Comparison of ENCODE assay signal across 11 cellular contexts in the genomic region with DNA sequence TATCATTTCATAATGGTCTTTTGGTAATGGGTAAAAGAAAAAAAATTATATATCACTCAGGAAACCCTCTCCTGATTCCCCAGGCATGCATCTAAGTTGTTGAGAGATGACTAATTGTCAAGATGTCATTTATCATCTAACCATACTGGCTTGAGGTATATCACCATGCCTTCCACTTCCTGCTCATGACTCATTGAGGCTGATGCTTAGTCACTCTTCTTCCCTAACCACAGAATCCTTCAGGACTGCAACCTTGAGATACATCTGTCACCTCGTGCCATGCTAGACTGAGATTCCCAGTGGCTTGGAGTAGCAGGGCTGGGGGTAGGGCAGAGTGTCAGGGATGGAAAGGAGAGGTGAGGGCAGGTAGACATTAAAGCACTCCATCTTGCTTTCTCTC.
DNase-seq lines count a peak whose midpoint lies in the region; ATAC-seq and TF ChIP-seq lines count a peak whose summit lies in the region.
"Had no signal": no experiment of that assay in that cellular context is flagged by ENCODE, and none has a peak within 500 bp of the region (broad histone marks: within the 10 kb centered on the region; RNA-seq: fewer than 3 reads in every experiment).

No MANE protein-coding gene starts in this region.

- no peaks in the 10 kb centered on the region for H3K36me3 Mint-ChIP-seq in naive thymus-derived CD4-positive, alpha-beta T cell
- H3K36me3 Mint-ChIP-seq: activated naive CD8-positive, alpha-beta T cell treated with anti-CD3 and anti-CD28 coated beads, Interleukin-2, amount 10 ng/mL, durations not matched to agents 7 days and 5 days; memory B cell had no signal

- no TSS peak for BruUV-seq in PC-3 (replicated peaks; lab: Mats Ljungman, UMichigan)

- ATAC-seq in HG02610 (IDR thresholded peaks at IDR 0.05; ENCODE audit: unreplicated experiment) (peak; percentile 50), PC-3 (peak; percentile 99), mucosa of descending colon (no peak)
- no peak for ATAC-seq in naive thymus-derived CD4-positive, alpha-beta T cell
- ATAC-seq: Right ventricle myocardium inferior had no signal

- H3K27me3 ChIP-seq in PC-3 (ENCODE audit: low read length) (no peaks in the 10 kb centered on the region), transverse colon (no peaks in the 10 kb centered on the region)
- no peaks in the 10 kb centered on the region for H3K27me3 ChIP-seq in naive thymus-derived CD4-positive, alpha-beta T cell (ENCODE audit: control insufficient read depth in 2 of 2, insufficient read depth in 2 of 2, low read length in 2 of 2)

- H3K4me3 Mint-ChIP-seq in naive thymus-derived CD4-positive, alpha-beta T cell = no peak overlapping the region
- H3K4me3 Mint-ChIP-seq: activated naive CD8-positive, alpha-beta T cell treated with anti-CD3 and anti-CD28 coated beads, Interleukin-2, amount 10 ng/mL, durations not matched to agents 7 days and 5 days; memory B cell had no signal

- in situ Hi-C loops in transverse colon (cut with MboI; ENCODE audit: low pct_ligation_motif_present in 1 of 4, low pct_unique_long_range_greater_than_20kb in 1 of 4, low sequenced_read_pairs in 3 of 4) = no loop called here

- H3K4me1 Mint-ChIP-seq in naive thymus-derived CD4-positive, alpha-beta T cell = no peaks in the 10 kb centered on the region
- H3K4me1 Mint-ChIP-seq: memory B cell had no signal

- H3K79me2 ChIP-seq in PC-3 (ENCODE audit: low read length) = no peaks in the 10 kb centered on the region

- H3K9me3 Mint-ChIP-seq in naive thymus-derived CD4-positive, alpha-beta T cell = peaks cover 0 to 22% (median 3%) of the 10 kb centered on the region in 11 donors

- no peaks in the 10 kb centered on the region for H3F3A ChIP-seq in PC-3 (ENCODE audit: low read length, unreplicated experiment)

- H3K36me3 ChIP-seq in PC-3 (ENCODE audit: low read depth, low read length) = no peaks in the 10 kb centered on the region
- no peaks in the 10 kb centered on the region for H3K36me3 ChIP-seq in naive thymus-derived CD4-positive, alpha-beta T cell (ENCODE audit: control insufficient read depth in 2 of 3, insufficient read depth in 3 of 3, low read length in 3 of 3)
- no peaks in the 10 kb centered on the region for H3K36me3 ChIP-seq in mucosa of descending colon (ENCODE audit: low read depth)
- no peaks in the 10 kb centered on the region for H3K36me3 ChIP-seq in transverse colon

- intact Hi-C loops in PC-3 (cut with micrococcal nuclease) (loop anchor here (1.0 kb wide), 1 partner anchor 20 kb away; no protein-coding TSS in a partner anchor), mucosa of descending colon (cut with DNase I, micrococcal nuclease) (no loop called here), transverse colon (cut with DNase I; ENCODE audit: low total_unique reads) (no loop called here)
- intact Hi-C loops in naive thymus-derived CD4-positive, alpha-beta T cell (cut with micrococcal nuclease) = no loop called here

- CTCF ChIA-PET in PC-3 (lab: Charles Lee) = no interaction called here
- CTCF ChIA-PET in naive thymus-derived CD4-positive, alpha-beta T cell (lab: Charles Lee) = no interaction called here

- H3K4me2 ChIP-seq in PC-3 (ENCODE audit: low read length) = no peak overlapping the region

- no peak overlapping the region for H3K27ac Mint-ChIP-seq in naive thymus-derived CD4-positive, alpha-beta T cell
- H3K27ac Mint-ChIP-seq: activated naive CD8-positive, alpha-beta T cell treated with anti-CD3 and anti-CD28 coated beads, Interleukin-2, amount 10 ng/mL, durations not matched to agents 7 days and 5 days; memory B cell had no signal

- no peak for TF ChIP-seq EP300 in transverse colon (IDR thresholded peaks at IDR 0.05; ENCODE audit: low read depth)

- H3K9me3 ChIP-seq in PC-3 (ENCODE audit: low read length) (no peaks in the 10 kb centered on the region), mucosa of descending colon (no peaks in the 10 kb centered on the region), transverse colon (peaks cover 5 to 7% of the 10 kb centered on the region in 2 donors)
- no peaks in the 10 kb centered on the region for H3K9me3 ChIP-seq in naive thymus-derived CD4-positive, alpha-beta T cell (ENCODE audit: control insufficient read depth in 2 of 3, low read length in 3 of 3)

- H3K4me1 ChIP-seq in PC-3 (ENCODE audit: insufficient read depth, low read length) (peaks cover 10% of the 10 kb centered on the region), mucosa of descending colon (ENCODE audit: low read depth) (no peaks in the 10 kb centered on the region), transverse colon (no peaks in the 10 kb centered on the region)
- no peaks in the 10 kb centered on the region for H3K4me1 ChIP-seq in naive thymus-derived CD4-positive, alpha-beta T cell (ENCODE audit: control insufficient read depth in 2 of 2, insufficient read depth in 2 of 2, low read length in 2 of 2)

- H3K9ac ChIP-seq in PC-3 (ENCODE audit: low read length) = no peak overlapping the region

- peak; percentile 89 for DNase-seq in AG09309 (ENCODE audit: low read depth)
- DNase-seq in PC-3 = peak; percentile 89
- DNase-seq in fibroblast of mammary gland (ENCODE audit: low read depth) = peak; percentile 99
- DNase-seq in naive thymus-derived CD4-positive, alpha-beta T cell = no peak
- DNase-seq in NCI-H1105 (lab: John Stamatoyannopoulos, UW) = no peak
- no peak for DNase-seq in mucosa of descending colon
- DNase-seq in transverse colon = no peak
- DNase-seq: activated naive CD8-positive, alpha-beta T cell treated with anti-CD3 and anti-CD28 coated beads, Interleukin-2, amount 10 ng/mL, durations not matched to agents 7 days and 5 days had no signal

- H4K20me1 ChIP-seq in PC-3 (ENCODE audit: low read length) = no peaks in the 10 kb centered on the region

- TF ChIP-seq CTCF in AG09309 (IDR thresholded peaks at IDR 0.05; ENCODE audit: control insufficient read depth, insufficient read depth, low read depth, low read length, missing control alignments) (no peak), PC-3 (conservative IDR thresholded peaks at IDR 0.05; ENCODE audit: low read depth, low read length) (no peak), fibroblast of mammary gland (conservative IDR thresholded peaks at IDR 0.05; ENCODE audit: control insufficient read depth, insufficient read depth, low read depth, low read length) (no peak), mucosa of descending colon (IDR thresholded peaks at IDR 0.05) (no peak), transverse colon (IDR thresholded peaks at IDR 0.05) (no peak)

- H3K4me3 ChIP-seq in AG09309 (ENCODE audit: control insufficient read depth, low read depth, low read length) (no peak overlapping the region), PC-3 (ENCODE audit: low read length) (no peak overlapping the region), fibroblast of mammary gland (ENCODE audit: control insufficient read depth, low read depth, low read length) (no peak overlapping the region), mucosa of descending colon (no peak overlapping the region), transverse colon (no peak overlapping the region)
- no peak overlapping the region for H3K4me3 ChIP-seq in naive thymus-derived CD4-positive, alpha-beta T cell (ENCODE audit: low read length)

- TF ChIP-seq POLR2A in transverse colon (IDR thresholded peaks at IDR 0.05) = no peak

- H3K9me2 ChIP-seq in PC-3 (replicated peaks; ENCODE audit: low read length) = no peaks in the 10 kb centered on the region

- POLR2A ChIA-PET in PC-3 (lab: Charles Lee; ENCODE audit: unreplicated experiment) = no interaction called here
- POLR2A ChIA-PET in naive thymus-derived CD4-positive, alpha-beta T cell (lab: Charles Lee) = no interaction called here

- H2AFZ ChIP-seq in PC-3 (ENCODE audit: low read length) = no peak overlapping the region

- H3K27ac ChIP-seq in PC-3 (ENCODE audit: low read length) (0 out of 2 replicates have a peak overlapping the region, but pooled peaks have one; percentile 16), transverse colon (no peak overlapping the region)
- no peak overlapping the region for H3K27ac ChIP-seq in naive thymus-derived CD4-positive, alpha-beta T cell (ENCODE audit: low read depth, low read length)

- H3K27me3 Mint-ChIP-seq in naive thymus-derived CD4-positive, alpha-beta T cell = no peaks in the 10 kb centered on the region
- H3K27me3 Mint-ChIP-seq: activated naive CD8-positive, alpha-beta T cell treated with anti-CD3 and anti-CD28 coated beads, Interleukin-2, amount 10 ng/mL, durations not matched to agents 7 days and 5 days; memory B cell had no signal

- 42% methylated on average over 1 of the region's 1 CpG; no CpG with 5 or more reads in 1 of the 2 donors for WGBS in transverse colon (ENCODE audit: low coverage in 1 of 2), 2 donors

Comparison
In these comparisons a context has a peak if more than half of its experiments do, and no peak if none do; other contexts are left out.
1. DNase-seq: peak in AG09309 (single experiment), PC-3 (single experiment) and fibroblast of mammary gland (single experiment); none in naive thymus-derived CD4-positive, alpha-beta T cell (0 of 9), NCI-H1105 (single experiment), mucosa of descending colon (0 of 3) and transverse colon (single experiment).
2. ATAC-seq: peak in HG02610 (single experiment) and PC-3 (single experiment); none in naive thymus-derived CD4-positive, alpha-beta T cell (single experiment) and mucosa of descending colon (single experiment).